Comparison of ENCODE assay signal across 10 cellular contexts in the genomic region with DNA sequence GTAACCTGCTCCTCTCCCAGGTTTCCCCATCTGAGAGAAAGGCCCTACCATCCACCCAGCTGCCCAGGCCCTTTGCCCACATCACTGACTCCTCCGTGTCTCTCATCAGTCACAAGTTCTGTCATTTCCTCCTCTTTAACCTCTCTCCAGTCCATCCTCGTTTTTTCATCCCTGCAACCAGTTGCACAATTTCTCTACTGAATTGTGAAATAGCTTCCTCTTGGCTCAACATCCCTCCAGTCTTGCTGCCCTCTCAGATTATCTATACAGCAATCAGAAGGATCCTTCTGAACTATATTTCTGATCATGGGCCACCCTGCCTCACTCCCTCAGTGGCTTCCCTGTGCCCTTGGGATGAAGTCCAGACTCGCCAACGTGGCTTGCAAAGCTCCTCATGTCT. TPM values are rescaled to one million over a fixed set of nuclear protein-coding genes. Genes with fewer than 3 reads are reported as not detected.
DNase-seq lines count a peak whose midpoint lies in the region; ATAC-seq and TF ChIP-seq lines count a peak whose summit lies in the region.
"Had no signal": no experiment of that assay in that cellular context is flagged by ENCODE, and none has a peak within 500 bp of the region (broad histone marks: within the 10 kb centered on the region; RNA-seq: fewer than 3 reads in every experiment).

No MANE protein-coding gene starts in this region.

- H2BK5ac ChIP-seq in IMR-90 (ENCODE audit: low read depth, low read length, poor library complexity, severe bottlenecking) = no peak overlapping the region

- H3K9me3 ChIP-seq in IMR-90 (ENCODE audit: control insufficient read depth, insufficient read depth, low read length) (no peaks in the 10 kb centered on the region), transverse colon (no peaks in the 10 kb centered on the region)
- H3K9me3 ChIP-seq: testis had no signal

- POLR2A ChIA-PET in IMR-90 (lab: Charles Lee; ENCODE audit: unreplicated experiment) (no interaction called here), MCF 10A (lab: Yijun Ruan, JAX) (interaction anchor here (0.8 to 1.3 kb wide), 3 partner anchors 8 to 12 kb away, joined by 3 to 6 read pairs (median 5); no protein-coding TSS in a partner anchor)

- BruUV-seq in IMR-90 (replicated peaks; lab: Mats Ljungman, UMichigan) = no TSS peak
- BruUV-seq in MCF 10A (replicated peaks; lab: Mats Ljungman, UMichigan) = no TSS peak

- peak; percentile 86 for ATAC-seq in IMR-90 (ENCODE audit: low read depth)
- no peak for ATAC-seq in GM18870 (IDR thresholded peaks at IDR 0.05; ENCODE audit: unreplicated experiment)

- H2BK120ac ChIP-seq in IMR-90 (ENCODE audit: low read depth, low read length) = peak overlapping the region; percentile 32; the same call in 1 of the 2 replicates

- H4K20me1 ChIP-seq in IMR-90 (ENCODE audit: insufficient read depth, low read length) = no peaks in the 10 kb centered on the region

- no peak for TF ChIP-seq POLR2A in IMR-90 (IDR thresholded peaks at IDR 0.05; ENCODE audit: low read depth, low read length)
- TF ChIP-seq POLR2A in transverse colon (IDR thresholded peaks at IDR 0.05) = no peak

- dilution Hi-C loops in IMR-90 (cut with HindIII; ENCODE audit: low sequenced_read_pairs, unreplicated experiment) = no loop called here

- H3K36me3 ChIP-seq in IMR-90 (ENCODE audit: control insufficient read depth, insufficient read depth, low read length) (peaks cover 14% of the 10 kb centered on the region), transverse colon (no peaks in the 10 kb centered on the region)

- in situ Hi-C loops in IMR-90 (cut with MboI; ENCODE audit: low sequenced_read_pairs) (no loop called here), transverse colon (cut with MboI; ENCODE audit: low pct_ligation_motif_present in 1 of 4, low pct_unique_long_range_greater_than_20kb in 1 of 4, low sequenced_read_pairs in 3 of 4) (no loop called here)

- peak overlapping the region; percentile 35 for H2AK9ac ChIP-seq in IMR-90 (replicated peaks; ENCODE audit: low read depth, low read length, poor library complexity)

- peaks cover 3% of the 10 kb centered on the region for H3K9me1 ChIP-seq in IMR-90 (ENCODE audit: insufficient read depth, low read length)

- H3K27ac ChIP-seq in IMR-90 (ENCODE audit: insufficient read depth, low read length) = peak overlapping the region; percentile 38; the same call in 1 of the 2 replicates
- H3K27ac ChIP-seq in transverse colon = peak overlapping the region in 1 of 4 donors; percentile 18
- H3K27ac ChIP-seq: testis had no signal

- DNase-seq in Ammon's horn (ENCODE audit: low spot score) (peak; percentile 42), IMR-90 (peak; percentile 71), MCF 10A (ENCODE audit: unreplicated experiment) (peak; percentile 75), lung microvascular endothelial cell (ENCODE audit: low read depth in 2 of 2) (peak; percentile 49 to 91), DMS79 treated with DMSO at 0.1 percent for 48 hours (lab: John Stamatoyannopoulos, UW) (no peak), ecto neural progenitor cell (ENCODE audit: low spot score) (no peak), transverse colon (no peak)
- DNase-seq: NCI-H774, testis had no signal

- H4K91ac ChIP-seq in IMR-90 (ENCODE audit: insufficient read depth, low read depth, low read length) = no peak overlapping the region

- 0% methylated on average over 2 of the region's 4 CpGs; no CpG with 5 or more reads in 1 of the 2 experiments for WGBS in IMR-90 (ENCODE audit: extremely low coverage in 2 of 2, insufficient read length in 1 of 2), 2 experiments
- 31 to 48% methylated on average over 3 to 4 of the region's 4 CpGs for WGBS in transverse colon (ENCODE audit: low coverage in 1 of 2), 2 donors

- H3K4me1 ChIP-seq in IMR-90 (ENCODE audit: control insufficient read depth, insufficient read depth, low read length) (peaks cover 8% of the 10 kb centered on the region), transverse colon (peaks cover 0 to 34% (median 15%) of the 10 kb centered on the region in 4 donors)
- H3K4me1 ChIP-seq: testis had no signal

- H3K18ac ChIP-seq in IMR-90 (ENCODE audit: low read depth, low read length) = no peak overlapping the region

- peak overlapping the region; percentile 80 for H2AFZ ChIP-seq in IMR-90 (replicated peaks; ENCODE audit: low read length, poor library complexity)

- H3K9me3 Mint-ChIP-seq in MCF 10A (ENCODE audit: unreplicated experiment) = no peaks in the 10 kb centered on the region

- H3K14ac ChIP-seq in IMR-90 (replicated peaks; ENCODE audit: low read depth, low read length) = peak overlapping the region; percentile 79

- CTCF ChIA-PET in IMR-90 (lab: Yijun Ruan, JAX) (no interaction called here), MCF 10A (lab: Yijun Ruan, JAX) (interaction anchor here (0.6 kb wide), 1 partner anchor 22 kb away, joined by 4 read pairs; no protein-coding TSS in a partner anchor)

- H2AK5ac ChIP-seq in IMR-90 (ENCODE audit: low read depth, low read length) = peak overlapping the region; percentile 93

- intact Hi-C loops in IMR-90 (cut with micrococcal nuclease) (no loop called here), MCF 10A (cut with micrococcal nuclease) (no loop called here), transverse colon (cut with DNase I; ENCODE audit: low total_unique reads) (no loop called here)

- H3K4me3 ChIP-seq in IMR-90 (ENCODE audit: insufficient read depth, low read depth, low read length) (no peak overlapping the region), transverse colon (no peak overlapping the region)
- H3K4me3 ChIP-seq: testis had no signal

- 0 out of 2 replicates have a peak overlapping the region, but pooled peaks have one; percentile 34 for H2BK20ac ChIP-seq in IMR-90 (ENCODE audit: low read depth, low read length)

- no peak for TF ChIP-seq EP300 in transverse colon (IDR thresholded peaks at IDR 0.05; ENCODE audit: low read depth)

- peaks cover 11% of the 10 kb centered on the region for H3K4me1 Mint-ChIP-seq in MCF 10A (ENCODE audit: insufficient read depth, unreplicated experiment)

- peaks cover 17% of the 10 kb centered on the region for H3K36me3 Mint-ChIP-seq in MCF 10A (ENCODE audit: insufficient read depth, unreplicated experiment)

- no peak overlapping the region for H3K9ac ChIP-seq in IMR-90 (ENCODE audit: low read depth, low read length)

- H3K27ac Mint-ChIP-seq in MCF 10A (ENCODE audit: low read depth, unreplicated experiment) = peak overlapping the region; percentile 5

- no peak overlapping the region for H3K56ac ChIP-seq in IMR-90 (ENCODE audit: extremely low read depth, insufficient read depth, low read length)

- peak overlapping the region in 1 of 2 experiments; percentile 76; a peak in 2 of 4 replicates for H4K8ac ChIP-seq in IMR-90 (ENCODE audit: low read depth in 2 of 2, low read length in 2 of 2)

- H2BK15ac ChIP-seq in IMR-90 (ENCODE audit: low read depth, low read length) = peak overlapping the region; percentile 15; the same call in 1 of the 3 replicates

- TF ChIP-seq CTCF in IMR-90 (conservative IDR thresholded peaks at IDR 0.05; ENCODE audit: low read depth, low read length) (no peak), MCF 10A (IDR thresholded peaks at IDR 0.05; ENCODE audit: unreplicated experiment) (no peak), transverse colon (IDR thresholded peaks at IDR 0.05) (no peak)

- no peaks in the 10 kb centered on the region for H3K79me1 ChIP-seq in IMR-90 (ENCODE audit: low read depth in 1 of 2, low read length in 2 of 2)

- H3K4ac ChIP-seq in IMR-90 (ENCODE audit: low read depth, low read length) = peak overlapping the region; percentile 57

- H3K4me2 ChIP-seq in IMR-90 (ENCODE audit: low read depth, low read length) = peak overlapping the region; percentile 20; the same call in 1 of the 2 replicates

- H4K5ac ChIP-seq in IMR-90 (ENCODE audit: low read depth, low read length) = peak overlapping the region; percentile 36

- no peaks in the 10 kb centered on the region for H3K27me3 ChIP-seq in IMR-90 (ENCODE audit: control insufficient read depth, insufficient read depth, low read length)
- no peaks in the 10 kb centered on the region for H3K27me3 ChIP-seq in transverse colon
- H3K27me3 ChIP-seq: testis had no signal

- H3K4me3 Mint-ChIP-seq in MCF 10A (ENCODE audit: unreplicated experiment) = no peak overlapping the region

- no peak for TF ChIP-seq RAD21 in IMR-90 (IDR thresholded peaks at IDR 0.05; ENCODE audit: low read length)

- H3K23ac ChIP-seq in IMR-90 (ENCODE audit: low read depth, low read length) = no peak overlapping the region

- H3K27me3 Mint-ChIP-seq in MCF 10A (ENCODE audit: insufficient read depth, unreplicated experiment) = no peaks in the 10 kb centered on the region

TF ChIP-seq in IMR-90, 13 proteins besides CTCF, POLR2A, EP300 and RAD21:
- peak; percentile 100 for TF ChIP-seq CEBPB (IDR thresholded peaks at IDR 0.05; ENCODE audit: low read depth, low read length)
- TF ChIP-seq, protein P1, sequence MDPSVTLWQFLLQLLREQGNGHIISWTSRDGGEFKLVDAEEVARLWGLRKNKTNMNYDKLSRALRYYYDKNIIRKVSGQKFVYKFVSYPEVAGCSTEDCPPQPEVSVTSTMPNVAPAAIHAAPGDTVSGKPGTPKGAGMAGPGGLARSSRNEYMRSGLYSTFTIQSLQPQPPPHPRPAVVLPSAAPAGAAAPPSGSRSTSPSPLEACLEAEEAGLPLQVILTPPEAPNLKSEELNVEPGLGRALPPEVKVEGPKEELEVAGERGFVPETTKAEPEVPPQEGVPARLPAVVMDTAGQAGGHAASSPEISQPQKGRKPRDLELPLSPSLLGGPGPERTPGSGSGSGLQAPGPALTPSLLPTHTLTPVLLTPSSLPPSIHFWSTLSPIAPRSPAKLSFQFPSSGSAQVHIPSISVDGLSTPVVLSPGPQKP (IDR thresholded peaks at IDR 0.05; ENCODE audit: borderline replicate concordance, low read depth, low read length) = no peak

RNA-seq across cellular contexts. Expression of a gene that starts 6.8 kb away (rescaled TPM):
- total RNA-seq in IMR-90 (2012; rRNA removed) (2.5 and 2.8 TPM in 2 replicates), MCF 10A (2022) (2.1 and 3.0 TPM in 2 replicates), lung microvascular endothelial cell (1.7 and 2.8 TPM in 2 replicates), transverse colon (1 to 10 TPM; 2.4 to 7.2 (median 4.8) TPM)
- polyA plus RNA-seq in IMR-90 (2012; rRNA removed) = 1.8 and 1.9 TPM in 2 replicates
- polyA plus RNA-seq in IMR-90 (2012; cell fraction: cytosol; rRNA removed) = 0.73 and 1.0 TPM in 2 replicates
- polyA plus RNA-seq in IMR-90 (2012; cell fraction: nucleus; rRNA removed; ENCODE audit: low replicate concordance) = 0.82 and 1.2 TPM in 2 replicates

RNA-seq across cellular contexts. Expression of a gene that starts 7.0 kb away (rescaled TPM):
- 16.1 and 21.0 TPM in 2 replicates for total RNA-seq in IMR-90 (2012; rRNA removed)
- 25.7 and 28.6 TPM in 2 replicates for polyA plus RNA-seq in IMR-90 (2012; rRNA removed)
- 23.9 and 26.4 TPM in 2 replicates for polyA plus RNA-seq in IMR-90 (2012; cell fraction: cytosol; rRNA removed)
- polyA plus RNA-seq in IMR-90 (2012; cell fraction: nucleus; rRNA removed; ENCODE audit: low replicate concordance) = 61.0 and 73.9 TPM in 2 replicates
- total RNA-seq in MCF 10A (2022) = 25.0 and 25.5 TPM in 2 replicates
- total RNA-seq in lung microvascular endothelial cell = 12.4 and 16.5 TPM in 2 replicates
- 10 to 100 TPM; 39.1 to 46.8 (median 42.4) TPM for total RNA-seq in transverse colon

RNA-seq across cellular contexts. Expression of a gene that starts 56.4 kb away (rescaled TPM):
- total RNA-seq in IMR-90 (2012; rRNA removed) (73.9 and 89.1 TPM in 2 replicates), MCF 10A (2022) (74.0 and 76.0 TPM in 2 replicates), lung microvascular endothelial cell (42.9 and 52.4 TPM in 2 replicates), transverse colon (100 to 1,000 TPM in 1 of 4 donors, 10 to 100 TPM in 3; 33.2 to 104 (median 45.9) TPM)
- polyA plus RNA-seq in IMR-90 (2012; rRNA removed) = 22.3 and 27.9 TPM in 2 replicates
- polyA plus RNA-seq in IMR-90 (2012; cell fraction: cytosol; rRNA removed) = 8.7 and 13.6 TPM in 2 replicates
- polyA plus RNA-seq in IMR-90 (2012; cell fraction: nucleus; rRNA removed; ENCODE audit: low replicate concordance) = 10.1 and 55.1 TPM in 2 replicates

Comparison
In these comparisons a context has a peak if more than half of its experiments do, and no peak if none do; other contexts are left out.
1. DNase-seq: peak in Ammon's horn (single experiment), IMR-90 (single experiment), MCF 10A (single experiment) and lung microvascular endothelial cell (2 of 2); none in DMS79 treated with DMSO at 0.1 percent for 48 hours (single experiment), ecto neural progenitor cell (single experiment) and transverse colon (single experiment).